Comparison of ENCODE assay signal across 19 cellular contexts in the genomic region with DNA sequence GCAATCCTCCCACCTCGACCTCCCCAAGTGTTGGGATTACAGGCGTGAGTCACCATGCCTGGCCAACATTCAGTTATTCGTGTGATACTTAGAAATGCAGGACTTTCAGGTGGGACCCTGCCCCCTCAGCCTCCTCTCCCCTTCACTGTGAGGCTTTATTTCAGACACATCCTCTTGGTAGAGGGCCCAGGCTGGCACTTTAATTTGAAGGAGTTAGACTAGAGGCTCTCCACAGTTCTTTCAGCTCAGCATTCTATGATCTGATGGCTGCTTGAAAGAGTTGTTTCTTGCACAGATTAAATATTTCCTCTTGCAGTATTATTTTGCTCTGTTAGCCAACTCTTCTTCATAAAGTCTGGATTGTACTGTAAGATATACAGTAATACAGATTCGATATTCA.
"Had no signal": no experiment of that assay in that cellular context is flagged by ENCODE, and none has a peak within 500 bp of the region (broad histone marks: within the 10 kb centered on the region; RNA-seq: fewer than 3 reads in every experiment).

No MANE protein-coding gene starts in this region.

- H3K27me3 ChIP-seq: ovary, right atrium auricular region, right lobe of liver, suprapubic skin, tibial artery, uterus had no signal

- H3K27ac ChIP-seq: ovary, right lobe of liver, suprapubic skin, uterus had no signal

- H3K4me3 ChIP-seq: ovary, right atrium auricular region, right lobe of liver, smooth muscle cell, suprapubic skin, tibial artery, uterus had no signal

- H3K9me3 ChIP-seq: ovary, right atrium auricular region, right lobe of liver, suprapubic skin, thoracic aorta, tibial artery, uterus had no signal

- DNase-seq: head of caudate nucleus; hippocampal formation; kidney glomerular epithelial cell; left cardiac atrium; naive thymus-derived CD8-positive, alpha-beta T cell; ovary; right lobe of liver; stimulated activated CD4-positive, alpha-beta T cell treated with anti-CD3 and anti-CD28 coated beads, Interleukin-2, amount 100 ng/mL, for 24 hours; stimulated activated CD4-positive, alpha-beta T cell treated with anti-CD3 and anti-CD28 coated beads, Interleukin-4, amount 100 ng/mL, for 24 hours; stimulated activated naive CD4-positive, alpha-beta T cell; tibial artery; trophoblast cell; uterus had no signal

- ATAC-seq: left lobe of liver; naive thymus-derived CD8-positive, alpha-beta T cell; right lobe of liver; stimulated activated effector memory CD8-positive, alpha-beta T cell treated with anti-CD3 and anti-CD28 coated beads, Interleukin-12 subunit alpha, Interleukin-12 subunit beta, amount 100 ng/mL, for 72 hours had no signal

- H3K36me3 ChIP-seq: ovary, right atrium auricular region, right lobe of liver, suprapubic skin, thoracic aorta, tibial artery, uterus had no signal
